ENCODE assay signal across 8 cellular contexts in the genomic region with DNA sequence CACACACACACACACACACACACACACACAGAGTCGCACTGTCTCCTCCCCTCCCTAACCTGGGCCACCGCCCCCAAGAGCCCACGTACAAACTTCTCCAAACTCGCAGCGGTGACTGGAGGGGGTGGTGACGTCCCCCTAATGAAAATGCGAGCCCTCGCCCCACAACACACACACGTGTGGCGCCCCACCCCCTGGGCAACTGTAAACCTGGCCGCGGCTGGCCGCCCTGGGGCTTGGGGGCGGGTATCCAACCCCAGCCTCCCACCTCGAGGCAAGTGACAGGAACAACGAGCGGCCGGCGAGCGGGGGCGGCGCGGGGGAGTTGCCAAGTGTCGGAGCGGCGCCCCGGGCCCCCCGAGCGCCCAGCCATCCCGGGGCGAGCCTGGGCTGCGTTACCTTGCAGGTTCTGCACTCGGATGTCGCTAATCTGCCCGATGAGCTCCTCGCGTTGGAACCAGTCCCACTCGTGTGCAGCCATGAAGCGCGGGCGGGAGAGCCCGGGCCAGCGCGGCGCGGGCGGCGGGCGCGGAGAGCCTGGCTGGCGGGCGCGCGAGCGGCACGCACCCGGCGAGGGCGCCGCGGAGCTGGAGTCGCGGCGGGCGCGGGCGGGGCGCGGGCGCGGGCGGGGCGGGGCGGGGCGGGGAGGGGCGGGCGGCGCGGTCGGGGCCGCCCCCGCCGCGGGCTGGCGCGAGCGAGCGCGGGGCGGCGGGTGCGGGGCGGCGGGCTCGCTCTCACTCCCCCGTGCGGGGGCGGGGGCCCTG. TPM values are rescaled to one million over a fixed set of nuclear protein-coding genes. Genes with fewer than 3 reads are reported as not detected.
A peak's percentile ranks its signal among the peaks of the same experiment; 100 is the strongest.
DNase-seq lines count a peak whose midpoint lies in the region; ATAC-seq, FAIRE-seq and TF ChIP-seq lines count a peak whose summit lies in the region.

A gene with protein sequence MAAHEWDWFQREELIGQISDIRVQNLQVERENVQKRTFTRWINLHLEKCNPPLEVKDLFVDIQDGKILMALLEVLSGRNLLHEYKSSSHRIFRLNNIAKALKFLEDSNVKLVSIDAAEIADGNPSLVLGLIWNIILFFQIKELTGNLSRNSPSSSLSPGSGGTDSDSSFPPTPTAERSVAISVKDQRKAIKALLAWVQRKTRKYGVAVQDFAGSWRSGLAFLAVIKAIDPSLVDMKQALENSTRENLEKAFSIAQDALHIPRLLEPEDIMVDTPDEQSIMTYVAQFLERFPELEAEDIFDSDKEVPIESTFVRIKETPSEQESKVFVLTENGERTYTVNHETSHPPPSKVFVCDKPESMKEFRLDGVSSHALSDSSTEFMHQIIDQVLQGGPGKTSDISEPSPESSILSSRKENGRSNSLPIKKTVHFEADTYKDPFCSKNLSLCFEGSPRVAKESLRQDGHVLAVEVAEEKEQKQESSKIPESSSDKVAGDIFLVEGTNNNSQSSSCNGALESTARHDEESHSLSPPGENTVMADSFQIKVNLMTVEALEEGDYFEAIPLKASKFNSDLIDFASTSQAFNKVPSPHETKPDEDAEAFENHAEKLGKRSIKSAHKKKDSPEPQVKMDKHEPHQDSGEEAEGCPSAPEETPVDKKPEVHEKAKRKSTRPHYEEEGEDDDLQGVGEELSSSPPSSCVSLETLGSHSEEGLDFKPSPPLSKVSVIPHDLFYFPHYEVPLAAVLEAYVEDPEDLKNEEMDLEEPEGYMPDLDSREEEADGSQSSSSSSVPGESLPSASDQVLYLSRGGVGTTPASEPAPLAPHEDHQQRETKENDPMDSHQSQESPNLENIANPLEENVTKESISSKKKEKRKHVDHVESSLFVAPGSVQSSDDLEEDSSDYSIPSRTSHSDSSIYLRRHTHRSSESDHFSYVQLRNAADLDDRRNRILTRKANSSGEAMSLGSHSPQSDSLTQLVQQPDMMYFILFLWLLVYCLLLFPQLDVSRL (minus strand): TSS at position 597 of the 764 bp plus-strand sequence. CDS start 116 bp downstream, at position 481.

- peaks cover 6 to 13% of the 10 kb centered on the region in 2 experiments for H3K4me1 ChIP-seq in neutrophil (ENCODE audit: control insufficient read depth in 1 of 2, insufficient read depth in 1 of 2, low read depth in 1 of 2, low read length in 1 of 2)

- TF ChIP-seq CTCF in neutrophil (IDR thresholded peaks at IDR 0.05): no peak

- no peak for FAIRE-seq in frontal cortex (lab: Jason Lieb, UNC)

- no peak within 1 kb of the TSS for H3K27ac Mint-ChIP-seq in activated T-helper 17 cell treated with anti-CD3 and anti-CD28 coated beads, Interleukin-2, amount 50 U/mL, for 72 hours

- H3K36me3 Mint-ChIP-seq in activated T-helper 17 cell treated with anti-CD3 and anti-CD28 coated beads, Interleukin-2, amount 50 U/mL, for 72 hours (ENCODE audit: low read depth): no peaks in the 10 kb centered on the region

- H3K27ac ChIP-seq in neutrophil: no peak within 1 kb of the TSS

- H3K27me3 ChIP-seq in neutrophil: peaks cover 82% of the 10 kb centered on the region

- no peaks in the 10 kb centered on the region for H3K9me3 ChIP-seq in neutrophil

- H3K9me3 Mint-ChIP-seq in activated T-helper 17 cell treated with anti-CD3 and anti-CD28 coated beads, Interleukin-2, amount 50 U/mL, for 72 hours: no peaks in the 10 kb centered on the region

- peak within 1 kb of the TSS; percentile 71 for H3K4me3 Mint-ChIP-seq in activated T-helper 17 cell treated with anti-CD3 and anti-CD28 coated beads, Interleukin-2, amount 50 U/mL, for 72 hours

- peaks cover 3% of the 10 kb centered on the region for H3K4me1 Mint-ChIP-seq in activated T-helper 17 cell treated with anti-CD3 and anti-CD28 coated beads, Interleukin-2, amount 50 U/mL, for 72 hours

- H3K4me3 ChIP-seq in neutrophil (ENCODE audit: low read depth in 1 of 2, low read length in 1 of 2): peak within 1 kb of the TSS; percentile 41 to 66

- no peaks in the 10 kb centered on the region for H3K36me3 ChIP-seq in neutrophil

- ATAC-seq in GM19397 (IDR thresholded peaks at IDR 0.05; ENCODE audit: unreplicated experiment) (peak; percentile 50), GM19467 (IDR thresholded peaks at IDR 0.05; ENCODE audit: unreplicated experiment) (no peak), HG03469 (IDR thresholded peaks at IDR 0.05; ENCODE audit: unreplicated experiment) (no peak)
- peak; percentile 61 for ATAC-seq in activated T-helper 17 cell treated with anti-CD3 and anti-CD28 coated beads, Interleukin-2, amount 50 U/mL, for 72 hours (replicated peaks)

- DNase-seq in CMK (ENCODE audit: low read depth): peak; percentile 2
- DNase-seq in NCI-H2227 (lab: John Stamatoyannopoulos, UW; ENCODE audit: unreplicated experiment): peak; percentile 78
- peak; percentile 85 to 93 for DNase-seq in frontal cortex (ENCODE audit: low spot score in 2 of 2)

- peaks cover 33% of the 10 kb centered on the region for H3K27me3 Mint-ChIP-seq in activated T-helper 17 cell treated with anti-CD3 and anti-CD28 coated beads, Interleukin-2, amount 50 U/mL, for 72 hours

RNA-seq across cellular contexts. Expression of the gene that starts here (rescaled TPM):
- total RNA-seq in activated T-helper 17 cell treated with anti-CD3 and anti-CD28 coated beads, Interleukin-2, amount 50 U/mL, for 72 hours: 1 to 10 TPM in 1 of 2 donors, under 1 TPM in 1; 0.95 to 5.3 TPM
- total RNA-seq in frontal cortex: 0.82 TPM

Comparison
In these comparisons a context has a peak if more than half of its experiments do, and no peak if none do; other contexts are left out.
1. Peak in DNase-seq in frontal cortex; RNA of the gene not detected or under 1 TPM.
2. DNase-seq: peak in every context shown above with its lines; median percentile 89 in frontal cortex; 78 in NCI-H2227; 2 in CMK.
3. ATAC-seq: peak in GM19397 (single experiment) and activated T-helper 17 cell treated with anti-CD3 and anti-CD28 coated beads, Interleukin-2, amount 50 U/mL, for 72 hours (single experiment); none in GM19467 (single experiment) and HG03469 (single experiment).